Comparison of ENCODE assay signal across 8 cellular contexts in the genomic region with DNA sequence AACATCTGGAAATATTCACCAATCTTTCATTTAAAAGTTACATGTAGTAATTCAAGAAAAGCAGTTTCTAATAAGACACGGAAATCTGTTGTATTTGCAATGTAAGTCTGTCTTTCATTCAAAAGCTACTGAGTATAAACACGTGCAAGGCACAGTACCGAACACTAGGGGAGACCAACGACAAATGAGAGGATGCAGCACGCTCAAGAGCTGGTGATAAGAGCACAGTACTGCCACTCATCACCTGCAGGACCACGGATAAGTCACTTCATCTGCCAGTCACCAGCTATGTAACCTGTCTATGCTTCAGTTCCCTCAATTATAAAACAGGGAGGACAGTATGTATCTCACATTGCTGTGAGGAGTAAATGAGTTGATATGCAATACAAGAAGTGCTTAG.
DNase-seq lines count a peak whose midpoint lies in the region; ATAC-seq and TF ChIP-seq lines count a peak whose summit lies in the region.

No MANE protein-coding gene starts in this region.

- H3K4me1 ChIP-seq in BE2C, result no peaks in the 10 kb centered on the region

- no peak overlapping the region for H3K4me3 ChIP-seq in BE2C (ENCODE audit: low read depth, low read length)
- no peak overlapping the region for H3K4me3 ChIP-seq in kidney epithelial cell (ENCODE audit: low read depth, low read length)

- TF ChIP-seq CTCF in BE2C (IDR thresholded peaks at IDR 0.05; ENCODE audit: low read depth, low read length), result peak; percentile 60
- TF ChIP-seq CTCF in kidney epithelial cell (IDR thresholded peaks at IDR 0.05; ENCODE audit: insufficient read depth, low read length, poor library complexity, severe bottlenecking), result peak; percentile 17

- H3K36me3 ChIP-seq in BE2C (no peaks in the 10 kb centered on the region), kidney epithelial cell (ENCODE audit: control insufficient read depth, insufficient read depth, low read length) (no peaks in the 10 kb centered on the region)

- peak; percentile 56 for DNase-seq in BE2C
- peak; percentile 13 for DNase-seq in OCI-M1 (lab: John Stamatoyannopoulos, UW)
- DNase-seq in activated naive CD4-positive, alpha-beta T cell treated with Interleukin-2 at 50 U/mL for 16 hours, result peak; percentile 14
- DNase-seq in kidney epithelial cell (ENCODE audit: low read depth), result no peak
- DNase-seq in mesenteric fat pad (ENCODE audit: low spot score), result no peak
- DNase-seq in cerebellar nuclear complex (lab: John Stamatoyannopoulos, UW), result no peak

- H3K27me3 ChIP-seq in BE2C, result no peaks in the 10 kb centered on the region
- no peaks in the 10 kb centered on the region for H3K27me3 ChIP-seq in kidney epithelial cell (ENCODE audit: control insufficient read depth, insufficient read depth, low read length)

- H3K9me3 ChIP-seq in BE2C, result no peaks in the 10 kb centered on the region

- ATAC-seq in GM18867 (IDR thresholded peaks at IDR 0.05; ENCODE audit: unreplicated experiment) (peak; percentile 71), HG03571 (IDR thresholded peaks at IDR 0.05; ENCODE audit: unreplicated experiment) (no peak)

Comparison
In these comparisons a context has a peak if more than half of its experiments do, and no peak if none do; other contexts are left out.
1. DNase-seq: peak in BE2C (single experiment), OCI-M1 (single experiment) and activated naive CD4-positive, alpha-beta T cell treated with Interleukin-2 at 50 U/mL for 16 hours (single experiment); none in kidney epithelial cell (single experiment), mesenteric fat pad (single experiment) and cerebellar nuclear complex (0 of 2).